Comparison of ENCODE assay signal across 7 cellular contexts in genomic region chr7:154726368-154726767, GRCh38.
"Had no signal": no experiment of that assay in that cellular context is flagged by ENCODE, and none has a peak within 500 bp of the region (broad histone marks: within the 10 kb centered on the region; RNA-seq: fewer than 3 reads in every experiment).

No MANE protein-coding gene starts in this region.

- H3K9ac ChIP-seq: KMS-11 had no signal

- H3K27ac ChIP-seq: HL-60, KMS-11 had no signal

- H3K4me2 ChIP-seq: KMS-11 had no signal

- FAIRE-seq: HepG2, HTR-8/SVneo had no signal

- ATAC-seq: HepG2 had no signal

- DNase-seq: IMR-90, KBM-7, KG1 had no signal
